8 cellular contexts compared by ENCODE assay signal in the genomic region with DNA sequence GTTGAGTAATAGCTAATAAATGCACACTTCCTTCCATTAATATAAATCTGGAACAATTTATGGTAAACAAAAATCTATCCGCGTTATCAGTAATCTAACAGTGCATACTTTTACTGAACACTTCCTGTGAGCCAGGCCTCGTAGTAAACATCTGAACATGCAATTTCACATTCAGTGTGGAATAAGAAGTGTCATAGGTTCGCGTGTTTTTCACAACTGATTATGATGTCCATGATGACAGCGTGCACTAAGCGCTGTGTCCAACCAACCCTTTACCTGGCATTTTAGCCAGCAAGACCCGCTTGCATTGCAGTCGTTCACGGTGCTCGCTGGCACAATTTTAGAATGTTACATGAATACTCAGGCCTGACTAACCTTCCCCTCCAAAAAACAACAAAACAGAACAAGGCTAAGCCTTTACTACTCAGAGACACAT. TPM values are rescaled to one million over a fixed set of nuclear protein-coding genes. Genes with fewer than 3 reads are reported as not detected.
DNase-seq lines count a peak whose midpoint lies in the region; ATAC-seq and TF ChIP-seq lines count a peak whose summit lies in the region.

No MANE protein-coding gene starts in this region.

- peaks cover 32% of the 10 kb centered on the region for H3K4me1 ChIP-seq in DND-41 (ENCODE audit: insufficient read depth, low read length)
- peaks cover 14% of the 10 kb centered on the region for H3K4me1 ChIP-seq in PC-3 (ENCODE audit: insufficient read depth, low read length)
- H3K4me1 ChIP-seq in endodermal cell (ENCODE audit: control insufficient read depth, insufficient read depth, low read length) = no peaks in the 10 kb centered on the region
- peaks cover under 1% of the 10 kb centered on the region for H3K4me1 ChIP-seq in ovary (ENCODE audit: insufficient read depth)

- no peaks in the 10 kb centered on the region for H3K9me3 ChIP-seq in DND-41 (ENCODE audit: insufficient read depth, low read length, severe bottlenecking)
- H3K9me3 ChIP-seq in PC-3 (ENCODE audit: low read length) = no peaks in the 10 kb centered on the region
- H3K9me3 ChIP-seq in endodermal cell (ENCODE audit: control insufficient read depth, low read length) = no peaks in the 10 kb centered on the region
- H3K9me3 ChIP-seq in ovary = no peaks in the 10 kb centered on the region

- intact Hi-C loops in PC-3 (cut with micrococcal nuclease) (loop anchor here (1.0 to 5.0 kb wide), 3 partner anchors 16 to 80 kb away; no protein-coding TSS in a partner anchor), ovary (cut with DNase I) (loop anchor here in 1 of 4 donors (10.0 kb wide), 1 partner anchor 67 kb away; a partner anchor contains a TSS)

- no peak for ATAC-seq in DND-41 (ENCODE audit: insufficient read depth, low read depth)
- peak; percentile 44 for ATAC-seq in PC-3
- ATAC-seq in HG03175 (IDR thresholded peaks at IDR 0.05; ENCODE audit: unreplicated experiment) = no peak
- no peak for ATAC-seq in GM18868 (IDR thresholded peaks at IDR 0.05; ENCODE audit: unreplicated experiment)

- H3K9ac ChIP-seq in DND-41 (ENCODE audit: low read depth, low read length) (peak overlapping the region; percentile 69), PC-3 (ENCODE audit: low read length) (peak overlapping the region; percentile 96), endodermal cell (ENCODE audit: extremely low read depth, low read length, poor library complexity, severe bottlenecking) (peak overlapping the region; percentile 81)

- TF ChIP-seq EP300 in ovary (IDR thresholded peaks at IDR 0.05) = no peak

- H3K4me2 ChIP-seq in DND-41 (ENCODE audit: insufficient read depth, low read length) (peak overlapping the region; percentile 91), PC-3 (ENCODE audit: low read length) (peak overlapping the region; percentile 90)

- POLR2A ChIA-PET in PC-3 (lab: Charles Lee; ENCODE audit: unreplicated experiment) = no interaction called here

- no peaks in the 10 kb centered on the region for H3K27me3 Mint-ChIP-seq in endodermal cell (ENCODE audit: insufficient read depth)

- H3K36me3 Mint-ChIP-seq in endodermal cell (ENCODE audit: low read depth) = peaks cover 17% of the 10 kb centered on the region

- H3K27ac Mint-ChIP-seq in endodermal cell = peak overlapping the region; percentile 14

- H3K4me3 Mint-ChIP-seq in endodermal cell = peak overlapping the region; percentile 96

- H3K4me3 ChIP-seq in DND-41 (ENCODE audit: low read depth in 1 of 2, low read length in 2 of 2) (peak overlapping the region; percentile 42 to 77; a peak in 3 of 4 replicates), PC-3 (ENCODE audit: low read length) (peak overlapping the region; percentile 99), endodermal cell (ENCODE audit: low read length) (peak overlapping the region; percentile 97), ovary (peak overlapping the region; percentile 66)

- H3F3A ChIP-seq in PC-3 (ENCODE audit: low read length, unreplicated experiment) = peaks cover 5% of the 10 kb centered on the region

- CTCF ChIA-PET in PC-3 (lab: Charles Lee) = interaction anchor here (0.6 to 1.5 kb wide), 2 partner anchors 12 to 204 kb away, joined by 3 to 4 read pairs; no protein-coding TSS in a partner anchor

- no peak for TF ChIP-seq POLR2A in ovary (IDR thresholded peaks at IDR 0.05)

- no peak for TF ChIP-seq CTCF in DND-41 (IDR thresholded peaks at IDR 0.05; ENCODE audit: borderline replicate concordance, extremely low read depth, low read length, poor library complexity, severe bottlenecking)
- TF ChIP-seq CTCF in PC-3 (conservative IDR thresholded peaks at IDR 0.05; ENCODE audit: low read depth, low read length) = no peak
- TF ChIP-seq CTCF in endodermal cell (conservative IDR thresholded peaks at IDR 0.05) = no peak
- no peak for TF ChIP-seq CTCF in ovary (IDR thresholded peaks at IDR 0.05)

- 73 to 79% methylated on average over 9 to 11 of the region's 11 CpGs for WGBS in endodermal cell (ENCODE audit: insufficient coverage in 1 of 2, insufficient read length in 1 of 2), 2 experiments
- WGBS in ovary, 3 donors = 3 to 6% (median 6%) methylated on average over 11 of the region's 11 CpGs

- H4K20me1 ChIP-seq in DND-41 (ENCODE audit: insufficient read depth, low read length) (peaks cover 11% of the 10 kb centered on the region), PC-3 (ENCODE audit: low read length) (peaks cover 16% of the 10 kb centered on the region)

- H2AFZ ChIP-seq in DND-41 (ENCODE audit: low read depth, low read length) = peak overlapping the region; percentile 80; the same call in 1 of the 2 replicates
- H2AFZ ChIP-seq in PC-3 (ENCODE audit: low read length) = no peak overlapping the region

- BruUV-seq in PC-3 (replicated peaks; lab: Mats Ljungman, UMichigan) = no TSS peak

- H3K4me1 Mint-ChIP-seq in endodermal cell = peaks cover 31% of the 10 kb centered on the region

- no peaks in the 10 kb centered on the region for H3K9me2 ChIP-seq in PC-3 (replicated peaks; ENCODE audit: low read length)

- H3K27me3 ChIP-seq in DND-41 (ENCODE audit: insufficient read depth, low read length, poor library complexity) = no peaks in the 10 kb centered on the region
- no peaks in the 10 kb centered on the region for H3K27me3 ChIP-seq in PC-3 (ENCODE audit: low read length)
- no peaks in the 10 kb centered on the region for H3K27me3 ChIP-seq in endodermal cell (ENCODE audit: control insufficient read depth, insufficient read depth, low read length, poor library complexity, severe bottlenecking)
- no peaks in the 10 kb centered on the region for H3K27me3 ChIP-seq in ovary

- H3K36me3 ChIP-seq in DND-41 (ENCODE audit: insufficient read depth, low read length) = peaks cover 10% of the 10 kb centered on the region
- H3K36me3 ChIP-seq in PC-3 (ENCODE audit: low read depth, low read length) = 0 out of 2 replicates have a peak, but pooled peaks cover 2% of the 10 kb centered on the region
- H3K36me3 ChIP-seq in endodermal cell (ENCODE audit: control insufficient read depth, insufficient read depth, low read length) = peaks cover 14% of the 10 kb centered on the region
- no peaks in the 10 kb centered on the region for H3K36me3 ChIP-seq in ovary

- H3K9me3 Mint-ChIP-seq in endodermal cell = no peaks in the 10 kb centered on the region

- H3K79me2 ChIP-seq in DND-41 (ENCODE audit: insufficient read depth, low read length) = peaks cover 27% of the 10 kb centered on the region
- peaks cover 44% of the 10 kb centered on the region for H3K79me2 ChIP-seq in PC-3 (ENCODE audit: low read length)

- DNase-seq in DND-41 = no peak
- DNase-seq in PC-3 = peak; percentile 75
- DNase-seq in endodermal cell = no peak
- DNase-seq in ovary = no peak
- DNase-seq in NK-92 treated with Interleukin-12 subunit alpha and Interleukin-12 subunit beta, amount 100 ng/mL, for 24 hours (lab: John Stamatoyannopoulos, UW) = no peak
- DNase-seq in NK-92 (lab: John Stamatoyannopoulos, UW; ENCODE audit: unreplicated experiment) = no peak

- peak overlapping the region; percentile 73 for H3K27ac ChIP-seq in DND-41 (ENCODE audit: low read length)
- H3K27ac ChIP-seq in PC-3 (ENCODE audit: low read length) = peak overlapping the region; percentile 78
- H3K27ac ChIP-seq in endodermal cell (ENCODE audit: low read depth, low read length) = no peak overlapping the region
- peak overlapping the region; percentile 81 to 94 for H3K27ac ChIP-seq in ovary

RNA-seq across cellular contexts. Expression of a gene that starts 2.1 kb away (rescaled TPM):
- total RNA-seq in PC-3 (2014; rRNA removed) (30.8 and 36.7 TPM in 2 replicates), endodermal cell (10 to 100 TPM; 66.9 to 70.4 TPM), ovary (100 to 1,000 TPM in 1 of 7 donors, 10 to 100 TPM in 6; 22.3 to 114 (median 87.3) TPM)
- 114 TPM for polyA plus RNA-seq in endodermal cell (2013, experiment 1 of 2)
- 103 TPM for polyA plus RNA-seq in endodermal cell (2013, experiment 2 of 2)
- polyA plus RNA-seq in ovary = 10 to 100 TPM; 43.7 to 84.2 TPM
